In the genomic region with DNA sequence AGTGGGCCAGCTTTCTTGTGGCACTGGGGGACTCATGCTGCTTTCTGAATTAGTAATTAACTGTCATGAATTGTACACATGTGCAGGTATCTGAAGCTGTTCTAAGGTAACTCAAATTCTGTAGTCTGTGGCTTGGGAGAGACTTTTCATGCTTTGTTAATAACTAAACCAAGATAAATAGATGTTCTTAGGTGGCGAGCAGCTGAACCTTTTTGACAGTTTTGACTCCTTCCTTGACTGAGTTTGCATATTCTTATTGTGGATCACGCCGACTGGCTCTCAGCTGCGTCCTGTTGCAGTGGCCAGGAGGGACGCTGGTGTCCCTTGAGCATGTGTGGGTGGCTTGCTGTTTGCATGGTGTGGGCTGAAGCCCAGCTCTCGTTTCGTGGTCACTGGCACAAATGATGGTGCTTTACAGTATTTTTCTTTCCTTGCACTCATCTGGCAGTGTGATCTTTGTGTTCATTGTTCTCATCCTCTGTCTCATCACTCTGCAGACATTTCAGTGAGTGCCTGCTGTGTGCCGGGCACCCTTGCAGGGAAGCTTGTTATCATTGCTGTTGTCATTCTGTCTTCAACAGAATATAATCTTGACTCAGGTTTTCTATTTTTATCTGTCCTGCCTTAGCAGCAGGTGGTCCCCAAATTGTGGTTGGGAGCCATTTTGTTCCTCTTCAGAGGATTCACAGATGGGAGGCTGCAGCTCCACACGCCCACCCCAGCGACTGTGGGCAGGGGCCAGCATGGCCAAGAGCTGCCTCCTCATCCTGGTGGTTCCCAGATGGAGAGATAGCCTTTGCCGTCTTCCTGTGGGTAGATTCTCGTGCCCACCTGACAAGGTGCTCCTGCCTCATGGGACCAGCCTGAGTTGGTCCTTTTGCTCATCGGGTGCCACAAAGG, we compare ENCODE assay signal across 1 cellular context.
TF ChIP-seq lines count a peak whose summit lies in the region.

No MANE protein-coding gene starts in this region.

TF ChIP-seq in K562, 482 proteins besides CTCF, POLR2A, EP300 and RAD21 (continued from another document):
- peak in 1 of 3 experiments; percentile 20 for TF ChIP-seq YY1 (IDR thresholded peaks at IDR 0.05; ENCODE audit: borderline replicate concordance in 1 of 3, control insufficient read depth in 1 of 3, extremely low read depth in 1 of 3, insufficient read depth in 3 of 3, insufficient read length in 1 of 3, insufficient replicate concordance in 2 of 3, low read depth in 1 of 3, low read length in 2 of 3)
- no peak for TF ChIP-seq KDM1A (IDR thresholded peaks at IDR 0.05)
- TF ChIP-seq NRF1 (conservative IDR thresholded peaks at IDR 0.05 in 1 of 2, IDR thresholded peaks at IDR 0.05 in 1 of 2): peak; percentile 9 to 31; a peak in 1 of 4 replicates
- TF ChIP-seq PRPF4 (IDR thresholded peaks at IDR 0.05; ENCODE audit: insufficient read depth, low read depth, low read length, poor library complexity, severe bottlenecking): no peak
- no peak for TF ChIP-seq ZNF707 (CRISPR knock-in tag; conservative IDR thresholded peaks at IDR 0.05)
TF ChIP-seq in K562: peak in this region for 3.
